In the genomic region with DNA sequence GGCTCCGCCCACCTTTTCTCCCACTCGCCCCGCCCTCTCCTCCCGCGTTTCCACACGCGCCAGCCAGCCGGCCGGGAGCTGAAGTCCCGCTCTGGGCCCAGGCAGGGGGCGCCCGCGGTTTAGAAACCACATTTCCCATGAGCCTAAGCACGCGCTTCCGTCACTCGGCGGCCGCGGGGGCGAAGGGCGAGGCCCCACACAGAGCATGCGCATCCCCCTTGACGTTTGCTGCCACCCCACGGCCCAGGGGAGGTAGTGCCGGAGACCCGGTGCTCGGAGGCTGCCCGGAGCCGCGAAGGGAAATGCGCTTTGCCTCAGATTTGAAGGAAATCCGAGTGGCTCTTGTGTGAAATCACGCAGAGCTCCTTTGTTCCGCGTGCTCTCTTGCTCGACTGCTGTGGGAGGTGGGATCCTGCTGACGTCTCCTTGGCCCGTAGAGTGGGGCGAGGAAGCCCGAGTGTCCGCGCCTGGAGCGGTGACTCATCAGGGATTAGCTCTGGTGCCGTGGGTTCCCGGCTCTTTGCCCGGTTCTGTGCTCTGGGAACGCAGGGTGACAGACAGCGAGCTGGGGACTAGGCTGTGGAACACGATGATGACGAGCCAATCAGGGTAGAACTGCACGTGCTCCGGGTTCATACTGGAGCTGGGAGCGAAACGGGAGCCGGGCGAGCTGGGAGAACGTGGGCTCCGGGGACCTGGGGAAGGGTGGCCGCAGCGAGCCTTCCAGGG, we compare ENCODE assay signal across 1 cellular context.
A peak's percentile ranks its signal among the peaks of the same experiment; 100 is the strongest.
TF ChIP-seq lines count a peak whose summit lies in the region.

No MANE protein-coding gene starts in this region.

TF ChIP-seq in HepG2, 621 proteins besides CTCF, POLR2A, EP300 and RAD21 (continued from another document and continues in another):
- TF ChIP-seq PTBP1 (IDR thresholded peaks at IDR 0.05; ENCODE audit: low read depth, low read length, poor library complexity, severe bottlenecking), result peak; percentile 73
- TF ChIP-seq, protein P1, sequence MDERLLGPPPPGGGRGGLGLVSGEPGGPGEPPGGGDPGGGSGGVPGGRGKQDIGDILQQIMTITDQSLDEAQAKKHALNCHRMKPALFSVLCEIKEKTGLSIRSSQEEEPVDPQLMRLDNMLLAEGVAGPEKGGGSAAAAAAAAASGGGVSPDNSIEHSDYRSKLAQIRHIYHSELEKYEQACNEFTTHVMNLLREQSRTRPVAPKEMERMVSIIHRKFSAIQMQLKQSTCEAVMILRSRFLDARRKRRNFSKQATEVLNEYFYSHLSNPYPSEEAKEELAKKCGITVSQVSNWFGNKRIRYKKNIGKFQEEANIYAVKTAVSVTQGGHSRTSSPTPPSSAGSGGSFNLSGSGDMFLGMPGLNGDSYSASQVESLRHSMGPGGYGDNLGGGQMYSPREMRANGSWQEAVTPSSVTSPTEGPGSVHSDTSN (CRISPR knock-in tag; IDR thresholded peaks at IDR 0.05), result peak; percentile 18; the same call in 1 of the 2 replicates
- TF ChIP-seq, protein P2, sequence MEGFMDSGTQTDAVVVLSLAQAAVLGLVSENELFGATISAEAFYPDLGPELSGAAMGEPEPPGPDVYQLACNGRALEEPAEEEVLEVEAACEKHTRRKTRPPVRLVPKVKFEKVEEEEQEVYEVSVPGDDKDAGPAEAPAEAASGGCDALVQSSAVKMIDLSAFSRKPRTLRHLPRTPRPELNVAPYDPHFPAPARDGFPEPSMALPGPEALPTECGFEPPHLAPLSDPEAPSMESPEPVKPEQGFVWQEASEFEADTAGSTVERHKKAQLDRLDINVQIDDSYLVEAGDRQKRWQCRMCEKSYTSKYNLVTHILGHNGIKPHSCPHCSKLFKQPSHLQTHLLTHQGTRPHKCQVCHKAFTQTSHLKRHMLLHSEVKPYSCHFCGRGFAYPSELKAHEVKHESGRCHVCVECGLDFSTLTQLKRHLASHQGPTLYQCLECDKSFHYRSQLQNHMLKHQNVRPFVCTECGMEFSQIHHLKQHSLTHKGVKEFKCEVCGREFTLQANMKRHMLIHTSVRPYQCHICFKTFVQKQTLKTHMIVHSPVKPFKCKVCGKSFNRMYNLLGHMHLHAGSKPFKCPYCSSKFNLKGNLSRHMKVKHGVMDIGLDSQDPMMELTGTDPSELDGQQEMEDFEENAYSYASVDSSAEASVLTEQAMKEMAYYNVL (CRISPR knock-in tag; IDR thresholded peaks at IDR 0.05; ENCODE audit: borderline replicate concordance), result no peak; the same call in 1 of the 2 replicates
- no peak for TF ChIP-seq KDM6A (CRISPR knock-in tag; IDR thresholded peaks at IDR 0.05; ENCODE audit: low read depth)
- TF ChIP-seq SMAD9 (CRISPR knock-in tag; IDR thresholded peaks at IDR 0.05), result peak; percentile 30; the same call in 1 of the 2 replicates
- 0 out of 2 replicates have a peak, but pooled peaks have one; percentile 44 for TF ChIP-seq KLF11 (CRISPR knock-in tag; IDR thresholded peaks at IDR 0.05)
- 0 out of 2 replicates have a peak, but pooled peaks have one; percentile 55 for TF ChIP-seq ZNF296 (CRISPR knock-in tag; conservative IDR thresholded peaks at IDR 0.05)
- TF ChIP-seq HNF4A (CRISPR knock-in tag; IDR thresholded peaks at IDR 0.05), result peak; percentile 20
- TF ChIP-seq ZNF557 (CRISPR knock-in tag; IDR thresholded peaks at IDR 0.05), result peak; percentile 72; the same call in 1 of the 2 replicates
- 0 out of 2 replicates have a peak, but pooled peaks have one; percentile 45 for TF ChIP-seq DR1 (CRISPR knock-in tag; IDR thresholded peaks at IDR 0.05)
- TF ChIP-seq SRSF1 (optimal IDR thresholded peaks at IDR 0.05; ENCODE audit: low read depth, low read length), result peak; percentile 90
- TF ChIP-seq ZNF430 (CRISPR knock-in tag; IDR thresholded peaks at IDR 0.05), result peak; percentile 90
- TF ChIP-seq, protein P3, sequence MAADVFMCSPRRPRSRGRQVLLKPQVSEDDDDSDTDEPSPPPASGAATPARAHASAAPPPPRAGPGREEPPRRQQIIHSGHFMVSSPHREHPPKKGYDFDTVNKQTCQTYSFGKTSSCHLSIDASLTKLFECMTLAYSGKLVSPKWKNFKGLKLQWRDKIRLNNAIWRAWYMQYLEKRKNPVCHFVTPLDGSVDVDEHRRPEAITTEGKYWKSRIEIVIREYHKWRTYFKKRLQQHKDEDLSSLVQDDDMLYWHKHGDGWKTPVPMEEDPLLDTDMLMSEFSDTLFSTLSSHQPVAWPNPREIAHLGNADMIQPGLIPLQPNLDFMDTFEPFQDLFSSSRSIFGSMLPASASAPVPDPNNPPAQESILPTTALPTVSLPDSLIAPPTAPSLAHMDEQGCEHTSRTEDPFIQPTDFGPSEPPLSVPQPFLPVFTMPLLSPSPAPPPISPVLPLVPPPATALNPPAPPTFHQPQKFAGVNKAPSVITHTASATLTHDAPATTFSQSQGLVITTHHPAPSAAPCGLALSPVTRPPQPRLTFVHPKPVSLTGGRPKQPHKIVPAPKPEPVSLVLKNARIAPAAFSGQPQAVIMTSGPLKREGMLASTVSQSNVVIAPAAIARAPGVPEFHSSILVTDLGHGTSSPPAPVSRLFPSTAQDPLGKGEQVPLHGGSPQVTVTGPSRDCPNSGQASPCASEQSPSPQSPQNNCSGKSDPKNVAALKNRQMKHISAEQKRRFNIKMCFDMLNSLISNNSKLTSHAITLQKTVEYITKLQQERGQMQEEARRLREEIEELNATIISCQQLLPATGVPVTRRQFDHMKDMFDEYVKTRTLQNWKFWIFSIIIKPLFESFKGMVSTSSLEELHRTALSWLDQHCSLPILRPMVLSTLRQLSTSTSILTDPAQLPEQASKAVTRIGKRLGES (CRISPR knock-in tag; IDR thresholded peaks at IDR 0.05; ENCODE audit: borderline replicate concordance), result no peak; the same call in 1 of the 2 replicates
- 0 out of 2 replicates have a peak, but pooled peaks have one; percentile 66 for TF ChIP-seq KLF15 (CRISPR knock-in tag; IDR thresholded peaks at IDR 0.05; ENCODE audit: borderline replicate concordance)
- TF ChIP-seq PITX1 (CRISPR knock-in tag; IDR thresholded peaks at IDR 0.05), result peak; percentile 94
- no peak for TF ChIP-seq NFE2L2 (IDR thresholded peaks at IDR 0.05; ENCODE audit: low read length)
- no peak for TF ChIP-seq HNF4G (IDR thresholded peaks at IDR 0.05; ENCODE audit: borderline replicate concordance, low read depth, low read length)
- peak; percentile 47; the same call in 1 of the 2 replicates for TF ChIP-seq HNF4G (CRISPR knock-in tag; IDR thresholded peaks at IDR 0.05; ENCODE audit: borderline replicate concordance, low read depth)
- peak; percentile 40; the same call in 1 of the 2 replicates for TF ChIP-seq MIXL1 (CRISPR knock-in tag; IDR thresholded peaks at IDR 0.05)
- peak; percentile 19; the same call in 1 of the 2 replicates for TF ChIP-seq ZNF782 (CRISPR knock-in tag; IDR thresholded peaks at IDR 0.05; ENCODE audit: borderline replicate concordance)
- TF ChIP-seq, protein P4, sequence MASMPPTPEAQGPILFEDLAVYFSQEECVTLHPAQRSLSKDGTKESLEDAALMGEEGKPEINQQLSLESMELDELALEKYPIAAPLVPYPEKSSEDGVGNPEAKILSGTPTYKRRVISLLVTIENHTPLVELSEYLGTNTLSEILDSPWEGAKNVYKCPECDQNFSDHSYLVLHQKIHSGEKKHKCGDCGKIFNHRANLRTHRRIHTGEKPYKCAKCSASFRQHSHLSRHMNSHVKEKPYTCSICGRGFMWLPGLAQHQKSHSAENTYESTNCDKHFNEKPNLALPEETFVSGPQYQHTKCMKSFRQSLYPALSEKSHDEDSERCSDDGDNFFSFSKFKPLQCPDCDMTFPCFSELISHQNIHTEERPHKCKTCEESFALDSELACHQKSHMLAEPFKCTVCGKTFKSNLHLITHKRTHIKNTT (CRISPR knock-in tag; IDR thresholded peaks at IDR 0.05), result no peak
- peak; percentile 53; the same call in 1 of the 2 replicates for TF ChIP-seq DNMT3B (CRISPR knock-in tag; conservative IDR thresholded peaks at IDR 0.05)
- TF ChIP-seq ZNF331 (CRISPR knock-in tag; IDR thresholded peaks at IDR 0.05), result peak; percentile 58; the same call in 1 of the 2 replicates
- TF ChIP-seq, protein P5, sequence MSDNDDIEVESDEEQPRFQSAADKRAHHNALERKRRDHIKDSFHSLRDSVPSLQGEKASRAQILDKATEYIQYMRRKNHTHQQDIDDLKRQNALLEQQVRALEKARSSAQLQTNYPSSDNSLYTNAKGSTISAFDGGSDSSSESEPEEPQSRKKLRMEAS (IDR thresholded peaks at IDR 0.05), result peak; percentile 76
- TF ChIP-seq, protein P6, sequence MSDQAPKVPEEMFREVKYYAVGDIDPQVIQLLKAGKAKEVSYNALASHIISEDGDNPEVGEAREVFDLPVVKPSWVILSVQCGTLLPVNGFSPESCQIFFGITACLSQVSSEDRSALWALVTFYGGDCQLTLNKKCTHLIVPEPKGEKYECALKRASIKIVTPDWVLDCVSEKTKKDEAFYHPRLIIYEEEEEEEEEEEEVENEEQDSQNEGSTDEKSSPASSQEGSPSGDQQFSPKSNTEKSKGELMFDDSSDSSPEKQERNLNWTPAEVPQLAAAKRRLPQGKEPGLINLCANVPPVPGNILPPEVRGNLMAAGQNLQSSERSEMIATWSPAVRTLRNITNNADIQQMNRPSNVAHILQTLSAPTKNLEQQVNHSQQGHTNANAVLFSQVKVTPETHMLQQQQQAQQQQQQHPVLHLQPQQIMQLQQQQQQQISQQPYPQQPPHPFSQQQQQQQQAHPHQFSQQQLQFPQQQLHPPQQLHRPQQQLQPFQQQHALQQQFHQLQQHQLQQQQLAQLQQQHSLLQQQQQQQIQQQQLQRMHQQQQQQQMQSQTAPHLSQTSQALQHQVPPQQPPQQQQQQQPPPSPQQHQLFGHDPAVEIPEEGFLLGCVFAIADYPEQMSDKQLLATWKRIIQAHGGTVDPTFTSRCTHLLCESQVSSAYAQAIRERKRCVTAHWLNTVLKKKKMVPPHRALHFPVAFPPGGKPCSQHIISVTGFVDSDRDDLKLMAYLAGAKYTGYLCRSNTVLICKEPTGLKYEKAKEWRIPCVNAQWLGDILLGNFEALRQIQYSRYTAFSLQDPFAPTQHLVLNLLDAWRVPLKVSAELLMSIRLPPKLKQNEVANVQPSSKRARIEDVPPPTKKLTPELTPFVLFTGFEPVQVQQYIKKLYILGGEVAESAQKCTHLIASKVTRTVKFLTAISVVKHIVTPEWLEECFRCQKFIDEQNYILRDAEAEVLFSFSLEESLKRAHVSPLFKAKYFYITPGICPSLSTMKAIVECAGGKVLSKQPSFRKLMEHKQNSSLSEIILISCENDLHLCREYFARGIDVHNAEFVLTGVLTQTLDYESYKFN (CRISPR knock-in tag; conservative IDR thresholded peaks at IDR 0.05), result peak; percentile 31; the same call in 1 of the 2 replicates
- 0 out of 2 replicates have a peak, but pooled peaks have one; percentile 11 for TF ChIP-seq ZNF12 (CRISPR knock-in tag; IDR thresholded peaks at IDR 0.05)
- TF ChIP-seq SMAD3 (CRISPR knock-in tag; IDR thresholded peaks at IDR 0.05), result peak; percentile 79
- TF ChIP-seq, protein P7, sequence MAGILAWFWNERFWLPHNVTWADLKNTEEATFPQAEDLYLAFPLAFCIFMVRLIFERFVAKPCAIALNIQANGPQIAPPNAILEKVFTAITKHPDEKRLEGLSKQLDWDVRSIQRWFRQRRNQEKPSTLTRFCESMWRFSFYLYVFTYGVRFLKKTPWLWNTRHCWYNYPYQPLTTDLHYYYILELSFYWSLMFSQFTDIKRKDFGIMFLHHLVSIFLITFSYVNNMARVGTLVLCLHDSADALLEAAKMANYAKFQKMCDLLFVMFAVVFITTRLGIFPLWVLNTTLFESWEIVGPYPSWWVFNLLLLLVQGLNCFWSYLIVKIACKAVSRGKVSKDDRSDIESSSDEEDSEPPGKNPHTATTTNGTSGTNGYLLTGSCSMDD (CRISPR knock-in tag; IDR thresholded peaks at IDR 0.05), result no peak
- TF ChIP-seq MXI1 (IDR thresholded peaks at IDR 0.05; ENCODE audit: borderline replicate concordance, low read depth, low read length), result peak; percentile 70; the same call in 2 of the 3 replicates
- TF ChIP-seq XRCC5 (optimal IDR thresholded peaks at IDR 0.05; ENCODE audit: low read length), result peak; percentile 77
- TF ChIP-seq ERF (CRISPR knock-in tag; IDR thresholded peaks at IDR 0.05), result peak; percentile 89
- TF ChIP-seq MED13 (CRISPR knock-in tag; IDR thresholded peaks at IDR 0.05), result no peak
- TF ChIP-seq CREB1 (IDR thresholded peaks at IDR 0.05), result peak; percentile 85
- TF ChIP-seq CREB1 (CRISPR knock-in tag; IDR thresholded peaks at IDR 0.05), result peak; percentile 97
- peak; percentile 95; the same call in 1 of the 2 replicates for TF ChIP-seq ZNF44 (CRISPR knock-in tag; IDR thresholded peaks at IDR 0.05)
- no peak for TF ChIP-seq ZNF670 (CRISPR knock-in tag; IDR thresholded peaks at IDR 0.05; ENCODE audit: borderline replicate concordance)
- peak; percentile 66 for TF ChIP-seq ZEB1 (IDR thresholded peaks at IDR 0.05; ENCODE audit: insufficient replicate concordance, low read depth)
- peak; percentile 59 for TF ChIP-seq ZNF225 (CRISPR knock-in tag; IDR thresholded peaks at IDR 0.05)
- peak; percentile 45; the same call in 1 of the 2 replicates for TF ChIP-seq JUN (CRISPR knock-in tag; IDR thresholded peaks at IDR 0.05)
